In the genomic region with DNA sequence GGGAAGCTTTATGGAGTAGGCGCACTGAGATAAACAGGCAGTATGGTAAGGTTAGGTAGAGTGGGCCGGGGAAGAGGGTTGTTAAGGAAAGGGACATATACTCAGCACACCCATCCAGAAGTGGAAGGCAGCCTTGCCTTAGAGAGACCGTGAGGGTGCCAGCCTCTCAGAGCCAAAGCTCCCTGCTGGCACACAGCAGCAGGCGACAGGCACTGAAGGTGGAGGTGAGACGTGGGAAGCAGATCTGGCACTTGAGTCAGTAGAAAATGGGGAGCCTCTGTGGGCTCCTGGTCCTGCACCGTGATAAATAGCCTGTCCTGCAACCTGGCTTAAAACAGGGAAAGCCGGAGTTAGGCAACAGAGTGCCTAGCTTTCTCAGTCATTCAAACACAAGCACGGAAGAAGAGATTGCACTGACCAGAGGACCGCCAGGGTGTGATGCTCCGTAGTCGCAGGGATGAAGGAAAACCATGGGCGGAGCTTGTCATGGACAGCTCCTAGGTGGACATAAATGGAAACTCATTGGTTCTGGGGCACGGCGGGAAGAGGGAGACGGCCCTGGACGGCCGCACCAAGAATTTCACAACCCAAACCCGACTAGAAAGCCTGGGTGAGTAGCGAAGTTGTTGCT, we compare ENCODE assay signal across 29 cellular contexts. TPM values are rescaled to one million over a fixed set of nuclear protein-coding genes. Genes with fewer than 3 reads are reported as not detected.
"Had no signal": no experiment of that assay in that cellular context is flagged by ENCODE, and none has a peak within 500 bp of the region (broad histone marks: within the 10 kb centered on the region; RNA-seq: fewer than 3 reads in every experiment).

No MANE protein-coding gene starts in this region.

- H3K36me3 Mint-ChIP-seq: activated naive CD4-positive, alpha-beta T cell treated with anti-CD3 and anti-CD28 coated beads, Interleukin-2, amount 10 ng/mL, durations not matched to agents 7 days and 5 days; activated naive CD8-positive, alpha-beta T cell treated with anti-CD3 and anti-CD28 coated beads, Interleukin-2, amount 10 ng/mL, durations not matched to agents 7 days and 5 days; naive B cell; WTC11 had no signal

- H2AFZ ChIP-seq: hepatocyte had no signal

- H3K36me3 ChIP-seq: brain microvascular endothelial cell, gastrocnemius medialis, left ventricle myocardium inferior, pancreas, uterus had no signal

- H3K27ac Mint-ChIP-seq: activated CD4-positive, alpha-beta memory T cell treated with anti-CD3 and anti-CD28 coated beads, Interleukin-2, amount 10 ng/mL, durations not matched to agents 7 days and 5 days; activated CD4-positive, alpha-beta T cell treated with anti-CD3 and anti-CD28 coated beads, Interleukin-2, amount 10 ng/mL, durations not matched to agents 7 days and 5 days; activated naive CD4-positive, alpha-beta T cell treated with anti-CD3 and anti-CD28 coated beads, Interleukin-2, amount 10 ng/mL, durations not matched to agents 7 days and 5 days; activated naive CD8-positive, alpha-beta T cell treated with anti-CD3 and anti-CD28 coated beads, Interleukin-2, amount 10 ng/mL, durations not matched to agents 7 days and 5 days; activated T-cell treated with anti-CD3 and anti-CD28 coated beads, Interleukin-2, amount 50 U/mL, for 24 hours; nephron progenitor cell; T-helper 17 cell; type B pancreatic cell; WTC11 had no signal

- H3K4me3 Mint-ChIP-seq: activated CD4-positive, alpha-beta memory T cell treated with anti-CD3 and anti-CD28 coated beads, Interleukin-2, amount 10 ng/mL, durations not matched to agents 7 days and 5 days; activated CD4-positive, alpha-beta T cell treated with anti-CD3 and anti-CD28 coated beads, Interleukin-2, amount 10 ng/mL, durations not matched to agents 7 days and 5 days; activated naive CD4-positive, alpha-beta T cell treated with anti-CD3 and anti-CD28 coated beads, Interleukin-2, amount 10 ng/mL, durations not matched to agents 7 days and 5 days; activated naive CD8-positive, alpha-beta T cell treated with anti-CD3 and anti-CD28 coated beads, Interleukin-2, amount 10 ng/mL, durations not matched to agents 7 days and 5 days; activated T-cell treated with anti-CD3 and anti-CD28 coated beads, Interleukin-2, amount 50 U/mL, for 24 hours; naive B cell; nephron progenitor cell; T-helper 17 cell; type B pancreatic cell; WTC11 had no signal

- H3K4me2 ChIP-seq: hepatocyte, smooth muscle cell had no signal

- H3K9me3 Mint-ChIP-seq: activated CD4-positive, alpha-beta memory T cell treated with anti-CD3 and anti-CD28 coated beads, Interleukin-2, amount 10 ng/mL, durations not matched to agents 7 days and 5 days; activated CD4-positive, alpha-beta T cell treated with anti-CD3 and anti-CD28 coated beads, Interleukin-2, amount 10 ng/mL, durations not matched to agents 7 days and 5 days; activated naive CD4-positive, alpha-beta T cell treated with anti-CD3 and anti-CD28 coated beads, Interleukin-2, amount 10 ng/mL, durations not matched to agents 7 days and 5 days; activated naive CD8-positive, alpha-beta T cell treated with anti-CD3 and anti-CD28 coated beads, Interleukin-2, amount 10 ng/mL, durations not matched to agents 7 days and 5 days; activated T-cell treated with anti-CD3 and anti-CD28 coated beads, Interleukin-2, amount 50 U/mL, for 24 hours; nephron progenitor cell; type B pancreatic cell; WTC11 had no signal

- H3K4me1 Mint-ChIP-seq: activated CD4-positive, alpha-beta T cell treated with anti-CD3 and anti-CD28 coated beads, Interleukin-2, amount 10 ng/mL, durations not matched to agents 7 days and 5 days; activated naive CD4-positive, alpha-beta T cell treated with anti-CD3 and anti-CD28 coated beads, Interleukin-2, amount 10 ng/mL, durations not matched to agents 7 days and 5 days; activated naive CD8-positive, alpha-beta T cell treated with anti-CD3 and anti-CD28 coated beads, Interleukin-2, amount 10 ng/mL, durations not matched to agents 7 days and 5 days; naive B cell; T-helper 17 cell had no signal

- H3K27ac ChIP-seq: brain microvascular endothelial cell, gastrocnemius medialis, hepatocyte, left ventricle myocardium inferior, pancreas, psoas muscle, testis, uterus had no signal

- H3K4me1 ChIP-seq: gastrocnemius medialis, left ventricle myocardium inferior, psoas muscle, testis, uterus had no signal

- H3K27me3 Mint-ChIP-seq: activated CD4-positive, alpha-beta T cell treated with anti-CD3 and anti-CD28 coated beads, Interleukin-2, amount 10 ng/mL, durations not matched to agents 7 days and 5 days; type B pancreatic cell had no signal

- H3K4me3 ChIP-seq: gastrocnemius medialis, hepatocyte, left ventricle myocardium inferior, lung, pancreas, psoas muscle, smooth muscle cell, testis, uterus had no signal

- H3K27me3 ChIP-seq: brain microvascular endothelial cell, gastrocnemius medialis, hepatocyte, pancreas, testis, uterus had no signal

- ATAC-seq: gastrocnemius medialis, pancreas, psoas muscle, T-helper 17 cell, WTC11 had no signal

- DNase-seq: activated CD4-positive, alpha-beta memory T cell treated with anti-CD3 and anti-CD28 coated beads, Interleukin-2, amount 10 ng/mL, durations not matched to agents 7 days and 5 days; activated CD4-positive, alpha-beta T cell treated with anti-CD3 and anti-CD28 coated beads for 1 hour; activated CD4-positive, alpha-beta T cell treated with anti-CD3 and anti-CD28 coated beads, Interleukin-2, amount 10 ng/mL, durations not matched to agents 7 days and 5 days; activated CD8-positive, alpha-beta memory T cell treated with anti-CD3 and anti-CD28 coated beads, Interleukin-2, amount 50 U/mL, for 48 hours; activated gamma-delta T cell; activated naive CD4-positive, alpha-beta T cell treated with anti-CD3 and anti-CD28 coated beads, Interleukin-2, amount 10 ng/mL, durations not matched to agents 7 days and 5 days; activated naive CD8-positive, alpha-beta T cell treated with anti-CD3 and anti-CD28 coated beads, Interleukin-2, amount 10 ng/mL, durations not matched to agents 7 days and 5 days; activated T-cell treated with anti-CD3 and anti-CD28 coated beads, Interleukin-2, amount 50 U/mL, for 24 hours; brain microvascular endothelial cell; central memory CD4-positive, alpha-beta T cell; dermis blood vessel endothelial cell; effector CD8-positive, alpha-beta T cell; gastrocnemius medialis; islet precursor cell; left ventricle myocardium inferior; naive B cell; nephron progenitor cell; pancreas; psoas muscle; stimulated activated naive CD4-positive, alpha-beta T cell; T-helper 17 cell; T1000; testis; uterus had no signal

RNA-seq across cellular contexts. Expression of a gene that starts 15.5 kb away (rescaled TPM):
- total RNA-seq: activated naive CD8-positive, alpha-beta T cell treated with anti-CD3 and anti-CD28 coated beads, Interleukin-2, amount 10 ng/mL, durations not matched to agents 7 days and 5 days had no signal
